Comparison of ENCODE assay signal across 8 cellular contexts in genomic region chr17:76557368-76558209, GRCh38. TPM values are rescaled to one million over a fixed set of nuclear protein-coding genes. Genes with fewer than 3 reads are reported as not detected.
DNase-seq lines count a peak whose midpoint lies in the region; ATAC-seq, FAIRE-seq and TF ChIP-seq lines count a peak whose summit lies in the region.

No MANE protein-coding gene starts in this region.

- H3K9me3 ChIP-seq in adrenal gland (replicated peaks in 1 of 3), result no peaks in the 10 kb centered on the region
- H3K9me3 ChIP-seq in upper lobe of right lung, result no peaks in the 10 kb centered on the region

- ATAC-seq in HG02840 (IDR thresholded peaks at IDR 0.05; ENCODE audit: low FRiP score, unreplicated experiment), result peak; percentile 91
- peak; percentile 93 to 94 for ATAC-seq in left cardiac atrium
- ATAC-seq in upper lobe of right lung, result peak; percentile 95

- H3K27ac ChIP-seq in adrenal gland, result peak overlapping the region; percentile 61 to 91 (median 81)
- H3K27ac ChIP-seq in upper lobe of right lung, result peak overlapping the region; percentile 93

- H3K27me3 ChIP-seq in adrenal gland, result no peaks in the 10 kb centered on the region
- no peaks in the 10 kb centered on the region for H3K27me3 ChIP-seq in upper lobe of right lung

- peak; percentile 81 for DNase-seq in GM12891 (ENCODE audit: insufficient read length, low spot score)
- peak; percentile 99 for DNase-seq in NCI-H1436 (lab: John Stamatoyannopoulos, UW)
- peak; percentile 94 for DNase-seq in SW480 (ENCODE audit: low spot score)
- DNase-seq in adrenal gland, result peak; percentile 95 to 98 (median 96)
- peak; percentile 96 for DNase-seq in left cardiac atrium
- peak; percentile 98 for DNase-seq in posterior vena cava (ENCODE audit: low spot score)
- peak; percentile 96 for DNase-seq in upper lobe of right lung

- intact Hi-C loops in adrenal gland (cut with DNase I), result loop anchor here in 1 of 2 donors (10.0 kb wide), 1 partner anchor 157 kb away; the partner anchor contains the start of gene MXRA7
- intact Hi-C loops in left cardiac atrium (cut with DNase I), result loop anchor here in 1 of 2 donors (10.0 kb wide), 1 partner anchor 157 kb away; the partner anchor contains the start of gene MXRA7
- intact Hi-C loops in posterior vena cava (cut with DNase I), result no loop called here
- intact Hi-C loops in upper lobe of right lung (cut with DNase I), result no loop called here

- peak; percentile 97 for TF ChIP-seq POLR2A in GM12891 (IDR thresholded peaks at IDR 0.05; ENCODE audit: low read depth, low read length)
- TF ChIP-seq POLR2A in adrenal gland (IDR thresholded peaks at IDR 0.05), result peak; percentile 30 to 76

- FAIRE-seq in GM12891 (lab: Jason Lieb, UNC), result peak; percentile 85

- H3K4me1 ChIP-seq in adrenal gland (replicated peaks in 1 of 2) (peaks cover 42 to 49% of the 10 kb centered on the region in 2 donors), upper lobe of right lung (peaks cover 49% of the 10 kb centered on the region)

- 0 to 1% (median 0%) methylated on average over 47 to 55 of the region's 55 CpGs for WGBS in adrenal gland, 4 donors

- H3K36me3 ChIP-seq in adrenal gland (replicated peaks in 1 of 2), result no peaks in the 10 kb centered on the region
- peaks cover 11% of the 10 kb centered on the region for H3K36me3 ChIP-seq in upper lobe of right lung

- H3K4me3 ChIP-seq in adrenal gland (peak overlapping the region; percentile 17 to 79 (median 52)), upper lobe of right lung (peak overlapping the region; percentile 99)

- TF ChIP-seq CTCF in adrenal gland (IDR thresholded peaks at IDR 0.05), result peak; percentile 13 to 83 (median 67)
- TF ChIP-seq CTCF in upper lobe of right lung (IDR thresholded peaks at IDR 0.05), result peak; percentile 59

TF ChIP-seq in GM12891, 5 proteins besides CTCF, POLR2A, EP300 and RAD21:
- peak; percentile 98 for TF ChIP-seq POLR2AphosphoS5 (IDR thresholded peaks at IDR 0.05; ENCODE audit: low read depth, low read length)
- TF ChIP-seq POU2F2 (IDR thresholded peaks at IDR 0.05; ENCODE audit: low read depth, low read length), result no peak
- peak; percentile 98 for TF ChIP-seq TAF1 (IDR thresholded peaks at IDR 0.05; ENCODE audit: low read depth, low read length)
TF ChIP-seq in GM12891: peak in this region for 2.

RNA-seq across cellular contexts. Expression of gene PRCD, which starts 17.7 kb away (rescaled TPM):
- polyA plus RNA-seq in GM12891 (2012; ENCODE audit: low read depth, missing spikeins), result 0.23 TPM
- total RNA-seq in adrenal gland (1 to 10 TPM in 6 of 8 donors, not detected in 2; 1.5 to 5.7 (median 2.8) TPM), left cardiac atrium (1 to 10 TPM; 5.5 to 7.7 TPM), posterior vena cava (1 to 10 TPM; 1.6 to 4.7 TPM), upper lobe of right lung (7.7 TPM)
- 10 to 100 TPM in 2 of 3 donors, 1 to 10 TPM in 1; 4.5 to 37.2 (median 14.3) TPM for polyA plus RNA-seq in adrenal gland

RNA-seq across cellular contexts. Expression of gene CYGB, which starts 20.1 kb away (rescaled TPM):
- not detected for polyA plus RNA-seq in GM12891 (2012; ENCODE audit: low read depth, missing spikeins)
- total RNA-seq in adrenal gland, result 10 to 100 TPM in 7 of 8 donors, 1 to 10 TPM in 1; 9.5 to 18.1 (median 14.3) TPM
- 10 to 100 TPM in 2 of 3 donors, 1 to 10 TPM in 1; 7.8 to 38.3 (median 32.1) TPM for polyA plus RNA-seq in adrenal gland
- total RNA-seq in left cardiac atrium, result 10 to 100 TPM; 45.7 to 70.8 TPM
- 10 to 100 TPM; 16.3 to 24.5 TPM for total RNA-seq in posterior vena cava
- 34.3 TPM for total RNA-seq in upper lobe of right lung

RNA-seq across cellular contexts. Expression of gene ST6GALNAC2, which starts 28.1 kb away (rescaled TPM):
- polyA plus RNA-seq in GM12891 (2012; ENCODE audit: low read depth, missing spikeins), result 0.13 TPM
- total RNA-seq in adrenal gland, result 10 to 100 TPM in 2 of 8 donors, 1 to 10 TPM in 6; 4.5 to 37.8 (median 6.4) TPM
- polyA plus RNA-seq in adrenal gland, result 1 to 10 TPM; 3.4 to 4.3 (median 3.8) TPM
- 1 to 10 TPM; 5.0 to 5.1 TPM for total RNA-seq in left cardiac atrium
- total RNA-seq in posterior vena cava, result 1 to 10 TPM; 3.0 to 3.1 TPM
- 24.5 TPM for total RNA-seq in upper lobe of right lung

RNA-seq across cellular contexts. Expression of gene RHBDF2, which starts 56.4 kb away (rescaled TPM):
- polyA plus RNA-seq in GM12891 (2012; ENCODE audit: low read depth, missing spikeins), result 11.8 TPM
- total RNA-seq in adrenal gland (100 to 1,000 TPM in 1 of 8 donors, 10 to 100 TPM in 7; 12.3 to 156 (median 43.8) TPM), left cardiac atrium (10 to 100 TPM; 16.0 to 18.9 TPM), posterior vena cava (10 to 100 TPM; 26.7 to 31.4 TPM), upper lobe of right lung (46.4 TPM)
- 10 to 100 TPM in 2 of 3 donors, 1 to 10 TPM in 1; 4.9 to 39.3 (median 19.1) TPM for polyA plus RNA-seq in adrenal gland

Comparison
In these comparisons a context has a peak if more than half of its experiments do, and no peak if none do; other contexts are left out.
1. Peak in every context shown above with its lines: DNase-seq, ATAC-seq, H3K4me3 ChIP-seq and H3K27ac ChIP-seq.